Comparison of ENCODE assay signal across 9 cellular contexts in the genomic region with DNA sequence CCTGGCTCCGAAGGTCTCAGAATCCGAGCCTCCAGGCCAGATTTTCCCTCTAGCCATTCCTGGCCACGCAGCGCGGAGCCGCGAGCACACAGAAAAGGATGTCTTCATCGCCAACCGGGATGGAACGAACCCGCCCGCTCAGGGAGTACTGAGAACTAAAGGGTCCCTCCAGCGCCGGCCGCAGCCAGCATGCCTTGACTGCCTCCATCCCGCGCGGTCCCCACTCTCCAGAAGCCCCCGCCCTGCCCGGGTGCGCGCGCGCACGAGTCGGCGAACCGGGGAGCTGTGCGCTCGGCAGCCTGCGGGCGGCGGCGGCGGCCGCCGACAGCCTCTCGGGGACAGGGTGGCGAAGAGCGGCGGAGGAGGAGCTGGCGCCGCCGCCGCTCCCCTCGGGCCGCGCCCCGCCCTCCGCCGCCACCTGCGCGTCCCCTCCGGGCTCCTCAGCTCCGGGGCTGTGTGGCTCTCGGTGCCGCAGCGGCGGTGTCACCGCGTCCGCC. TPM values are rescaled to one million over a fixed set of nuclear protein-coding genes. Genes with fewer than 3 reads are reported as not detected.
A peak's percentile ranks its signal among the peaks of the same experiment; 100 is the strongest.
DNase-seq lines count a peak whose midpoint lies in the region; ATAC-seq and TF ChIP-seq lines count a peak whose summit lies in the region.
"Had no signal": no experiment of that assay in that cellular context is flagged by ENCODE, and none has a peak within 500 bp of the region (broad histone marks: within the 10 kb centered on the region; RNA-seq: fewer than 3 reads in every experiment).

No MANE protein-coding gene starts in this region.

- H3K79me1 ChIP-seq in trophoblast cell (ENCODE audit: low read length), result peaks cover 1% of the 10 kb centered on the region

- H4K12ac ChIP-seq in trophoblast cell (ENCODE audit: low read depth, low read length), result no peak overlapping the region

- no peak overlapping the region for H2AK5ac ChIP-seq in trophoblast cell (ENCODE audit: low read length)

- H3K4ac ChIP-seq in trophoblast cell (ENCODE audit: low read depth, low read length), result no peak overlapping the region

- H3K79me2 ChIP-seq in trophoblast cell (ENCODE audit: control insufficient read depth, insufficient read depth, low read length, poor library complexity), result no peaks in the 10 kb centered on the region

- H4K91ac ChIP-seq in trophoblast cell (ENCODE audit: low read depth, low read length), result no peak overlapping the region

- peak in 7 of 12 donors; percentile 5 to 43 (median 37) for TF ChIP-seq CTCF in heart left ventricle (IDR thresholded peaks at IDR 0.05)

- TF ChIP-seq POLR2A in heart left ventricle (IDR thresholded peaks at IDR 0.05), result no peak

- DNase-seq in NCI-H2227 treated with DMSO at 0.1 percent for 48 hours (lab: John Stamatoyannopoulos, UW) (peak; percentile 38), heart left ventricle (peak; percentile 51 to 72 (median 68)), trophoblast cell (no peak), DMS79 (lab: John Stamatoyannopoulos, UW) (no peak), NCI-H1694 (lab: John Stamatoyannopoulos, UW) (no peak)

- no peak overlapping the region for H3K14ac ChIP-seq in trophoblast cell (ENCODE audit: low read length)

- peak; percentile 51 to 92 (median 86) for ATAC-seq in heart left ventricle
- no peak for ATAC-seq in GM19397 (IDR thresholded peaks at IDR 0.05; ENCODE audit: unreplicated experiment)
- ATAC-seq in HG02798 (IDR thresholded peaks at IDR 0.05; ENCODE audit: poor library complexity, unreplicated experiment), result no peak

- no peak overlapping the region for H2BK5ac ChIP-seq in trophoblast cell (ENCODE audit: low read depth, low read length, poor library complexity)

- H3K4me2 ChIP-seq in BLaER1 treated with 17β-estradiol and CSF1 and Interleukin-3, amounts not matched to agents 10 nM and 100 nM, result peak overlapping the region; percentile 85 to 99 (median 96)
- peak overlapping the region; percentile 92 for H3K4me2 ChIP-seq in trophoblast cell (ENCODE audit: low read length)

- H3K18ac ChIP-seq in trophoblast cell (ENCODE audit: low read length), result peak overlapping the region; percentile 56

- 0 to 2% (median 0%) methylated on average over 4 to 62 of the region's 62 CpGs for WGBS in heart left ventricle, 4 donors
- WGBS in trophoblast cell (ENCODE audit: extremely low coverage, insufficient coverage, insufficient read length), result no CpG with 5 or more reads among the region's 62 CpGs

- peaks cover 0 to 22% (median 12%) of the 10 kb centered on the region in 11 experiments; a peak in 12 of 22 replicates for H4K20me1 ChIP-seq in BLaER1 treated with 17β-estradiol and CSF1 and Interleukin-3, amounts not matched to agents 10 nM and 100 nM

- peaks cover 23 to 49% (median 34%) of the 10 kb centered on the region in 11 experiments for H3K27me3 ChIP-seq in BLaER1 treated with 17β-estradiol and CSF1 and Interleukin-3, amounts not matched to agents 10 nM and 100 nM
- H3K27me3 ChIP-seq in heart left ventricle, result peaks cover 0 to 40% (median 8%) of the 10 kb centered on the region in 9 donors
- H3K27me3 ChIP-seq in trophoblast cell (ENCODE audit: insufficient read depth, low read length), result peaks cover 19% of the 10 kb centered on the region

- H2AFZ ChIP-seq in trophoblast cell (ENCODE audit: insufficient read depth, low read length, poor library complexity), result peak overlapping the region; percentile 88

- no peaks in the 10 kb centered on the region for H3K9me3 ChIP-seq in BLaER1 treated with 17β-estradiol and CSF1 and Interleukin-3, amounts not matched to agents 10 nM and 100 nM (replicated peaks in 1 of 11)
- H3K9me3 ChIP-seq in heart left ventricle (no peaks in the 10 kb centered on the region), trophoblast cell (ENCODE audit: insufficient read depth, low read depth, low read length) (peaks cover 4% of the 10 kb centered on the region)

- intact Hi-C loops in heart left ventricle (cut with DNase I), result loop anchor here in 7 of 10 donors (2.0 to 10.0 kb wide), 10 partner anchors 83 to 603 kb away; no protein-coding TSS in a partner anchor

- H3K27ac ChIP-seq in BLaER1 treated with 17β-estradiol and CSF1 and Interleukin-3, amounts not matched to agents 10 nM and 100 nM, result peak overlapping the region in 9 of 11 experiments; percentile 32 to 70 (median 56); a peak in 15 of 22 replicates
- H3K27ac ChIP-seq in heart left ventricle (peak overlapping the region; percentile 61 to 91 (median 81)), trophoblast cell (ENCODE audit: low read depth, low read length) (no peak overlapping the region)

- no peak overlapping the region for H3K23ac ChIP-seq in trophoblast cell (ENCODE audit: low read length)

- H3K4me3 ChIP-seq in BLaER1 treated with 17β-estradiol and CSF1 and Interleukin-3, amounts not matched to agents 10 nM and 100 nM, result peak overlapping the region; percentile 73 to 87 (median 78)
- H3K4me3 ChIP-seq in heart left ventricle, result peak overlapping the region; percentile 48 to 73 (median 60)
- peak overlapping the region; percentile 74 for H3K4me3 ChIP-seq in trophoblast cell (ENCODE audit: low read depth, low read length)

- no peak overlapping the region for H2BK120ac ChIP-seq in trophoblast cell (ENCODE audit: insufficient read depth, low read length, poor library complexity)

- H3K9ac ChIP-seq in BLaER1 treated with 17β-estradiol and CSF1 and Interleukin-3, amounts not matched to agents 10 nM and 100 nM, result peak overlapping the region; percentile 59 to 82 (median 70)
- H3K9ac ChIP-seq in trophoblast cell (ENCODE audit: low read length), result no peak overlapping the region

- no peaks in the 10 kb centered on the region for H3K36me3 ChIP-seq in BLaER1 treated with 17β-estradiol and CSF1 and Interleukin-3, amounts not matched to agents 10 nM and 100 nM
- H3K36me3 ChIP-seq in heart left ventricle, result no peaks in the 10 kb centered on the region
- no peaks in the 10 kb centered on the region for H3K36me3 ChIP-seq in trophoblast cell (ENCODE audit: control insufficient read depth in 1 of 2, insufficient read depth in 2 of 2, low read length in 2 of 2)

- peaks cover 6 to 21% (median 13%) of the 10 kb centered on the region in 10 experiments; a peak in 17 of 20 replicates for H3K4me1 ChIP-seq in BLaER1 treated with 17β-estradiol and CSF1 and Interleukin-3, amounts not matched to agents 10 nM and 100 nM
- H3K4me1 ChIP-seq in heart left ventricle (peaks cover 0 to 18% (median 0%) of the 10 kb centered on the region in 12 donors), trophoblast cell (ENCODE audit: control insufficient read depth in 1 of 2, insufficient read depth in 2 of 2, low read length in 2 of 2) (peaks cover 5 to 10% of the 10 kb centered on the region in 2 experiments)

- H4K8ac ChIP-seq in trophoblast cell (ENCODE audit: low read depth, low read length), result peak overlapping the region; percentile 35

- no peak overlapping the region for H2BK12ac ChIP-seq in trophoblast cell (ENCODE audit: low read length)

RNA-seq across cellular contexts. Expression of a gene that starts 0.6 kb away (rescaled TPM):
- total RNA-seq in heart left ventricle, result 100 to 1,000 TPM in 1 of 9 donors, 10 to 100 TPM in 8; 16.9 to 116 (median 73.1) TPM
- 10 to 100 TPM; 27.7 to 73.6 TPM for polyA plus RNA-seq in heart left ventricle
- 0.47 and 0.50 TPM in 2 replicates for polyA plus RNA-seq in trophoblast cell (2013)
- total RNA-seq: glomerular endothelial cell had no signal

Comparison
In these comparisons a context has a peak if more than half of its experiments do, and no peak if none do; other contexts are left out.
1. DNase-seq: peak in NCI-H2227 treated with DMSO at 0.1 percent for 48 hours (single experiment) and heart left ventricle (5 of 5); none in trophoblast cell (0 of 2), DMS79 (single experiment) and NCI-H1694 (single experiment).
2. ATAC-seq: peak in heart left ventricle (4 of 4); none in GM19397 (single experiment) and HG02798 (single experiment).
3. Peak in every context shown above with its lines, with median percentiles within 50 percentile points of each other: H3K4me3 ChIP-seq.